Comparison of ENCODE assay signal across 8 cellular contexts in genomic region chr6:14857501-14857900, GRCh38.
DNase-seq lines count a peak whose midpoint lies in the region; TF ChIP-seq lines count a peak whose summit lies in the region.

No MANE protein-coding gene starts in this region.

- H3K4me1 ChIP-seq in right atrium auricular region (no peaks in the 10 kb centered on the region), neural progenitor cell (peaks cover 11% of the 10 kb centered on the region)

- H3K27me3 Mint-ChIP-seq in activated naive CD4-positive, alpha-beta T cell treated with anti-CD3 and anti-CD28 coated beads, Interleukin-2, amount 10 ng/mL, durations not matched to agents 7 days and 5 days = no peaks in the 10 kb centered on the region
- H3K27me3 Mint-ChIP-seq in neural progenitor cell (ENCODE audit: insufficient read depth, low read depth) = peaks cover 7% of the 10 kb centered on the region

- no peaks in the 10 kb centered on the region for H3K27me3 ChIP-seq in right atrium auricular region
- H3K27me3 ChIP-seq in neural progenitor cell = no peaks in the 10 kb centered on the region

- H3K36me3 ChIP-seq in right atrium auricular region (no peaks in the 10 kb centered on the region), neural progenitor cell (no peaks in the 10 kb centered on the region)

- H3K9me3 Mint-ChIP-seq in activated naive CD4-positive, alpha-beta T cell treated with anti-CD3 and anti-CD28 coated beads, Interleukin-2, amount 10 ng/mL, durations not matched to agents 7 days and 5 days = no peaks in the 10 kb centered on the region
- H3K9me3 Mint-ChIP-seq in neural progenitor cell = no peaks in the 10 kb centered on the region

- H3F3A ChIP-seq in neural progenitor cell (ENCODE audit: low read depth) = no peaks in the 10 kb centered on the region

- H3K4me1 Mint-ChIP-seq in activated naive CD4-positive, alpha-beta T cell treated with anti-CD3 and anti-CD28 coated beads, Interleukin-2, amount 10 ng/mL, durations not matched to agents 7 days and 5 days = peaks cover 20% of the 10 kb centered on the region
- H3K4me1 Mint-ChIP-seq in neural progenitor cell = peaks cover 9% of the 10 kb centered on the region

- DNase-seq in cardiac septum (ENCODE audit: low spot score) (peak; percentile 76), right atrium auricular region (ENCODE audit: low spot score) (no peak), GF-D8 (lab: John Stamatoyannopoulos, UW) (no peak), NCI-H187 (lab: John Stamatoyannopoulos, UW) (no peak), neural progenitor cell (ENCODE audit: low spot score) (no peak), NCI-H2029 treated with DMSO at 0.1 percent for 48 hours (lab: John Stamatoyannopoulos, UW) (no peak)
- peak; percentile 57 for DNase-seq in activated naive CD4-positive, alpha-beta T cell treated with anti-CD3 and anti-CD28 coated beads, Interleukin-2, amount 10 ng/mL, durations not matched to agents 7 days and 5 days
- peak; percentile 67 for DNase-seq in stimulated activated CD4-positive, alpha-beta T cell treated with anti-CD3 and anti-CD28 coated beads, Interleukin-12 subunit alpha, Interleukin-12 subunit beta, amount 100 ng/mL, for 4 hours

- no peak overlapping the region for H3K9ac ChIP-seq in neural progenitor cell

- H4K20me1 ChIP-seq in neural progenitor cell (ENCODE audit: low read depth) = no peaks in the 10 kb centered on the region

- H3K27ac ChIP-seq in right atrium auricular region (no peak overlapping the region), neural progenitor cell (no peak overlapping the region)

- intact Hi-C loops in cardiac septum (cut with DNase I) = no loop called here

- no peak overlapping the region for H2AFZ ChIP-seq in neural progenitor cell (replicated peaks)

- no peak overlapping the region for H3K4me3 ChIP-seq in right atrium auricular region
- H3K4me3 ChIP-seq in neural progenitor cell = no peak overlapping the region

- no peaks in the 10 kb centered on the region for H3K79me2 ChIP-seq in neural progenitor cell (ENCODE audit: low read depth)

- H3K27ac Mint-ChIP-seq in activated naive CD4-positive, alpha-beta T cell treated with anti-CD3 and anti-CD28 coated beads, Interleukin-2, amount 10 ng/mL, durations not matched to agents 7 days and 5 days = peak overlapping the region; percentile 73
- H3K27ac Mint-ChIP-seq in neural progenitor cell = no peak overlapping the region

- H3K36me3 Mint-ChIP-seq in activated naive CD4-positive, alpha-beta T cell treated with anti-CD3 and anti-CD28 coated beads, Interleukin-2, amount 10 ng/mL, durations not matched to agents 7 days and 5 days = peaks cover 2% of the 10 kb centered on the region
- H3K36me3 Mint-ChIP-seq in neural progenitor cell = no peaks in the 10 kb centered on the region

- no peak overlapping the region for H3K4me2 ChIP-seq in neural progenitor cell

- no peak overlapping the region for H3K4me3 Mint-ChIP-seq in activated naive CD4-positive, alpha-beta T cell treated with anti-CD3 and anti-CD28 coated beads, Interleukin-2, amount 10 ng/mL, durations not matched to agents 7 days and 5 days
- H3K4me3 Mint-ChIP-seq in neural progenitor cell = no peak overlapping the region

- H3K9me3 ChIP-seq in right atrium auricular region (no peaks in the 10 kb centered on the region), neural progenitor cell (ENCODE audit: low read depth) (no peaks in the 10 kb centered on the region)

- TF ChIP-seq CTCF in right atrium auricular region (IDR thresholded peaks at IDR 0.05) (no peak), neural progenitor cell (IDR thresholded peaks at IDR 0.05) (no peak)

- CTCF ChIA-PET in activated naive CD4-positive, alpha-beta T cell treated with anti-CD3 and anti-CD28 coated beads, Interleukin-2, amount 10 ng/mL, durations not matched to agents 7 days and 5 days (lab: Charles Lee) = interaction anchor here (0.5 kb wide), 1 partner anchor 27 kb away, joined by 3 read pairs; no protein-coding TSS in a partner anchor

Comparison
In these comparisons a context has a peak if more than half of its experiments do, and no peak if none do; other contexts are left out.
1. DNase-seq: peak in cardiac septum (single experiment), activated naive CD4-positive, alpha-beta T cell treated with anti-CD3 and anti-CD28 coated beads, Interleukin-2, amount 10 ng/mL, durations not matched to agents 7 days and 5 days (single experiment) and stimulated activated CD4-positive, alpha-beta T cell treated with anti-CD3 and anti-CD28 coated beads, Interleukin-12 subunit alpha, Interleukin-12 subunit beta, amount 100 ng/mL, for 4 hours (single experiment); none in right atrium auricular region (single experiment), GF-D8 (single experiment), NCI-H187 (0 of 2), neural progenitor cell (single experiment) and NCI-H2029 treated with DMSO at 0.1 percent for 48 hours (single experiment).